Comparison of ENCODE assay signal across 22 cellular contexts in genomic region chr9:128937310-128938165, GRCh38. TPM values are rescaled to one million over a fixed set of nuclear protein-coding genes. Genes with fewer than 3 reads are reported as not detected.
DNase-seq lines count a peak whose midpoint lies in the region; ATAC-seq, FAIRE-seq and TF ChIP-seq lines count a peak whose summit lies in the region.
"Had no signal": no experiment of that assay in that cellular context is flagged by ENCODE, and none has a peak within 500 bp of the region (broad histone marks: within the 10 kb centered on the region; RNA-seq: fewer than 3 reads in every experiment).

No MANE protein-coding gene starts in this region.

- no peaks in the 10 kb centered on the region for H3K9me1 ChIP-seq in keratinocyte (ENCODE audit: control insufficient read depth, extremely low read depth, insufficient read depth, low read length)

- H4K20me1 ChIP-seq in astrocyte (ENCODE audit: insufficient read depth, low read length) (no peaks in the 10 kb centered on the region), keratinocyte (ENCODE audit: control insufficient read depth, extremely low read depth, insufficient read depth, low read length) (no peaks in the 10 kb centered on the region)
- H4K20me1 ChIP-seq: BLaER1 treated with 17β-estradiol and CSF1 and Interleukin-3, amounts not matched to agents 10 nM and 100 nM had no signal

- no peaks in the 10 kb centered on the region for H3K27me3 Mint-ChIP-seq in astrocyte (ENCODE audit: low read depth, unreplicated experiment)
- H3K27me3 Mint-ChIP-seq: CD8-positive, alpha-beta memory T cell had no signal

- no peaks in the 10 kb centered on the region for H3K27me3 ChIP-seq in right atrium auricular region
- H3K27me3 ChIP-seq in astrocyte (ENCODE audit: insufficient read depth, low read length) = no peaks in the 10 kb centered on the region
- no peaks in the 10 kb centered on the region for H3K27me3 ChIP-seq in keratinocyte (ENCODE audit: control insufficient read depth, extremely low read depth, insufficient read depth, low read length)
- H3K27me3 ChIP-seq: BLaER1 treated with 17β-estradiol and CSF1 and Interleukin-3, amounts not matched to agents 10 nM and 100 nM had no signal

- no peak for TF ChIP-seq CTCF in right atrium auricular region (IDR thresholded peaks at IDR 0.05)
- TF ChIP-seq CTCF in astrocyte (IDR thresholded peaks at IDR 0.05; ENCODE audit: insufficient read depth, low read depth, low read length) = no peak
- no peak for TF ChIP-seq CTCF in keratinocyte (optimal IDR thresholded peaks at IDR 0.05 in 1 of 3, IDR thresholded peaks at IDR 0.05 in 1 of 3, conservative IDR thresholded peaks at IDR 0.05 in 1 of 3; ENCODE audit: extremely low read depth in 1 of 3, insufficient read depth in 2 of 3, low read length in 3 of 3)

- no peak overlapping the region for H3K4me3 Mint-ChIP-seq in astrocyte (ENCODE audit: unreplicated experiment)
- H3K4me3 Mint-ChIP-seq: CD8-positive, alpha-beta memory T cell had no signal

- no peak overlapping the region for H3K4me2 ChIP-seq in astrocyte (ENCODE audit: low read length)
- H3K4me2 ChIP-seq in keratinocyte (ENCODE audit: control insufficient read depth, extremely low read depth, insufficient read depth, low read depth, low read length) = no peak overlapping the region
- H3K4me2 ChIP-seq: BLaER1 treated with 17β-estradiol and CSF1 and Interleukin-3, amounts not matched to agents 10 nM and 100 nM had no signal

- FAIRE-seq in astrocyte (lab: Jason Lieb, UNC) (no peak), keratinocyte (lab: Jason Lieb, UNC) (peak; percentile 65)
- FAIRE-seq: A204.1, D721Med, G401.6, GM18507 had no signal

- no peak overlapping the region for H3K4me3 ChIP-seq in right atrium auricular region
- H3K4me3 ChIP-seq in astrocyte (ENCODE audit: insufficient read depth, low read depth, low read length) = no peak overlapping the region
- no peak overlapping the region for H3K4me3 ChIP-seq in keratinocyte (ENCODE audit: control insufficient read depth in 2 of 3, extremely low read depth in 1 of 3, insufficient read depth in 2 of 3, low read depth in 1 of 3, low read length in 3 of 3)
- H3K4me3 ChIP-seq: BLaER1 treated with 17β-estradiol and CSF1 and Interleukin-3, amounts not matched to agents 10 nM and 100 nM had no signal

- peak overlapping the region; percentile 17 for H2AFZ ChIP-seq in astrocyte (ENCODE audit: low read depth, low read length)
- peak overlapping the region; percentile 50 for H2AFZ ChIP-seq in keratinocyte (ENCODE audit: control insufficient read depth, low read length)

- H3K79me2 ChIP-seq in astrocyte (ENCODE audit: insufficient read depth, low read length) = no peaks in the 10 kb centered on the region
- H3K79me2 ChIP-seq in keratinocyte (ENCODE audit: control insufficient read depth, insufficient read depth, low read length) = no peaks in the 10 kb centered on the region

- no peak for ATAC-seq in Right ventricle myocardium inferior
- no peak for ATAC-seq in HG02884 (IDR thresholded peaks at IDR 0.05; ENCODE audit: unreplicated experiment)
- ATAC-seq: Panc1 had no signal

- H3K27ac Mint-ChIP-seq in astrocyte (ENCODE audit: unreplicated experiment) = no peak overlapping the region
- H3K27ac Mint-ChIP-seq: CD8-positive, alpha-beta memory T cell had no signal

- H3K36me3 Mint-ChIP-seq in astrocyte (ENCODE audit: low read depth, unreplicated experiment) = peaks cover 2% of the 10 kb centered on the region
- H3K36me3 Mint-ChIP-seq: CD8-positive, alpha-beta memory T cell had no signal

- H3K27ac ChIP-seq in right atrium auricular region (no peak overlapping the region), astrocyte (ENCODE audit: low read depth, low read length) (no peak overlapping the region), keratinocyte (ENCODE audit: control insufficient read depth, insufficient read depth, low read length) (no peak overlapping the region)
- H3K27ac ChIP-seq: BLaER1 treated with 17β-estradiol and CSF1 and Interleukin-3, amounts not matched to agents 10 nM and 100 nM had no signal

- DNase-seq in Right ventricle myocardium inferior (ENCODE audit: missing footprints) = peak; percentile 33
- no peak for DNase-seq in right atrium auricular region (ENCODE audit: low spot score)
- no peak for DNase-seq in astrocyte (ENCODE audit: low read depth)
- no peak for DNase-seq in keratinocyte (ENCODE audit: low read depth, low spot score)
- DNase-seq in stimulated activated CD8-positive, alpha-beta memory T cell treated with anti-CD3 and anti-CD28 coated beads, Interleukin-4, amount 100 ng/mL, for 48 hours = no peak
- no peak for DNase-seq in activated gamma-delta T cell treated with Interleukin-2 at 50 U/mL for 16 hours
- no peak for DNase-seq in SK-N-DZ (ENCODE audit: low spot score)
- DNase-seq: DND-41, GOT3, KG1, NCI-H146, NCI-H2081 treated with DMSO at 0.1 percent for 48 hours, NCI-H510A treated with DMSO at 0.1 percent for 48 hours, SHP77 had no signal

- no peak overlapping the region for H3K9ac ChIP-seq in astrocyte (ENCODE audit: low read length)
- no peak overlapping the region for H3K9ac ChIP-seq in keratinocyte (ENCODE audit: control insufficient read depth, extremely low read depth, insufficient read depth, low read length)

- H3K9me3 ChIP-seq in right atrium auricular region (no peaks in the 10 kb centered on the region), astrocyte (ENCODE audit: insufficient read depth, low read depth, low read length) (no peaks in the 10 kb centered on the region), keratinocyte (ENCODE audit: control insufficient read depth, low read depth, low read length) (no peaks in the 10 kb centered on the region)
- H3K9me3 ChIP-seq: BLaER1 treated with 17β-estradiol and CSF1 and Interleukin-3, amounts not matched to agents 10 nM and 100 nM had no signal

- H3K9me3 Mint-ChIP-seq in astrocyte (ENCODE audit: unreplicated experiment) = no peaks in the 10 kb centered on the region
- H3K9me3 Mint-ChIP-seq: CD8-positive, alpha-beta memory T cell had no signal

- dilution Hi-C loops in keratinocyte (cut with MboI; ENCODE audit: extremely low pct_ligation_motif_present, low sequenced_read_pairs) = no loop called here

- H3K36me3 ChIP-seq in right atrium auricular region = peaks cover 7% of the 10 kb centered on the region
- no peaks in the 10 kb centered on the region for H3K36me3 ChIP-seq in astrocyte (ENCODE audit: insufficient read depth, low read length)
- H3K36me3 ChIP-seq in keratinocyte (ENCODE audit: control insufficient read depth in 2 of 2, extremely low read depth in 1 of 2, insufficient read depth in 2 of 2, low read length in 2 of 2) = no peaks in the 10 kb centered on the region

- H3K4me1 ChIP-seq in right atrium auricular region (peaks cover 0 to 23% of the 10 kb centered on the region in 2 donors), astrocyte (ENCODE audit: insufficient read depth, low read length) (no peaks in the 10 kb centered on the region), keratinocyte (ENCODE audit: control insufficient read depth, extremely low read depth, insufficient read depth, low read length) (peaks cover 8% of the 10 kb centered on the region)
- H3K4me1 ChIP-seq: BLaER1 treated with 17β-estradiol and CSF1 and Interleukin-3, amounts not matched to agents 10 nM and 100 nM had no signal

- H3K4me1 Mint-ChIP-seq in astrocyte (ENCODE audit: low read depth, unreplicated experiment) = peaks cover 2% of the 10 kb centered on the region
- H3K4me1 Mint-ChIP-seq: CD8-positive, alpha-beta memory T cell had no signal

- intact Hi-C loops in Right ventricle myocardium inferior (cut with DNase I) = no loop called here

RNA-seq across cellular contexts. Expression of gene DOLK, which starts 9.9 kb away (rescaled TPM):
- total RNA-seq in Right ventricle myocardium inferior = 7.5 TPM
- 10 to 100 TPM; 13.9 to 14.4 TPM for total RNA-seq in right atrium auricular region
- 19.8 and 22.1 TPM in 2 replicates for total RNA-seq in astrocyte
- 21.8 to 33.5 TPM (median 27.1 TPM) in 3 replicates for polyA plus RNA-seq in keratinocyte
- 3.1 TPM for polyA plus RNA-seq in keratinocyte (2011; ENCODE audit: low read depth)
- polyA plus RNA-seq in keratinocyte (2011; cell fraction: cytosol; rRNA removed) = 12.1 and 12.4 TPM in 2 replicates
- 38.8 and 40.3 TPM in 2 replicates for polyA plus RNA-seq in keratinocyte (2011; cell fraction: nucleus; rRNA removed)
- 13.1 and 23.2 TPM in 2 replicates for polyA plus RNA-seq in keratinocyte (2012; ENCODE audit: low replicate concordance)
- 40.4 to 52.8 TPM (median 50.8 TPM) in 3 replicates for polyA minus RNA-seq in keratinocyte
- polyA minus RNA-seq in keratinocyte (2011; cell fraction: cytosol; rRNA and poly(A)+ RNA removed) = 24.6 TPM
- 30.9 and 33.5 TPM in 2 replicates for polyA minus RNA-seq in keratinocyte (2011; cell fraction: nucleus; rRNA and poly(A)+ RNA removed)
- polyA plus RNA-seq in SK-N-DZ (2014; cell fraction: cytosol; rRNA removed) = 12.6 and 15.4 TPM in 2 replicates
- polyA plus RNA-seq in SK-N-DZ (2014; cell fraction: nucleus; rRNA removed) = 4.0 and 6.7 TPM in 2 replicates

RNA-seq across cellular contexts. Expression of gene NUP188, which starts 10.0 kb away (rescaled TPM):
- total RNA-seq in Right ventricle myocardium inferior (16.0 TPM), right atrium auricular region (10 to 100 TPM; 23.5 to 26.8 TPM), astrocyte (40.4 and 45.6 TPM in 2 replicates)
- polyA plus RNA-seq in keratinocyte = 25.6 to 56.3 TPM (median 31.1 TPM) in 3 replicates
- polyA plus RNA-seq in keratinocyte (2011; ENCODE audit: low read depth) = 19.4 TPM
- polyA plus RNA-seq in keratinocyte (2011; cell fraction: cytosol; rRNA removed) = 26.2 and 29.1 TPM in 2 replicates
- 67.0 and 73.7 TPM in 2 replicates for polyA plus RNA-seq in keratinocyte (2011; cell fraction: nucleus; rRNA removed)
- 15.6 and 37.3 TPM in 2 replicates for polyA plus RNA-seq in keratinocyte (2012; ENCODE audit: low replicate concordance)
- polyA minus RNA-seq in keratinocyte = 92.5 to 239 TPM (median 127 TPM) in 3 replicates
- 62.2 TPM for polyA minus RNA-seq in keratinocyte (2011; cell fraction: cytosol; rRNA and poly(A)+ RNA removed)
- polyA minus RNA-seq in keratinocyte (2011; cell fraction: nucleus; rRNA and poly(A)+ RNA removed) = 88.4 and 120 TPM in 2 replicates
- polyA plus RNA-seq in SK-N-DZ (2014; cell fraction: cytosol; rRNA removed) = 48.6 and 61.0 TPM in 2 replicates
- polyA plus RNA-seq in SK-N-DZ (2014; cell fraction: nucleus; rRNA removed) = 70.0 and 146 TPM in 2 replicates

RNA-seq across cellular contexts. Expression of gene PHYHD1, which starts 16.8 kb away (rescaled TPM):
- 30.2 TPM for total RNA-seq in Right ventricle myocardium inferior
- 10 to 100 TPM; 21.3 to 51.9 TPM for total RNA-seq in right atrium auricular region
- total RNA-seq in astrocyte = 4.6 and 6.1 TPM in 2 replicates
- 4.6 to 5.2 TPM (median 4.7 TPM) in 3 replicates for polyA plus RNA-seq in keratinocyte
- polyA plus RNA-seq in keratinocyte (2011; ENCODE audit: low read depth) = 1.3 TPM
- polyA plus RNA-seq in keratinocyte (2011; cell fraction: cytosol; rRNA removed) = 3.6 and 6.2 TPM in 2 replicates
- polyA plus RNA-seq in keratinocyte (2011; cell fraction: nucleus; rRNA removed) = 4.1 and 7.8 TPM in 2 replicates
- polyA plus RNA-seq in keratinocyte (2012; ENCODE audit: low replicate concordance) = 4.0 and 6.0 TPM in 2 replicates
- polyA minus RNA-seq in keratinocyte = 4.2 to 5.9 TPM (median 4.5 TPM) in 3 replicates
- 4.0 TPM for polyA minus RNA-seq in keratinocyte (2011; cell fraction: cytosol; rRNA and poly(A)+ RNA removed)
- 2.0 and 2.9 TPM in 2 replicates for polyA minus RNA-seq in keratinocyte (2011; cell fraction: nucleus; rRNA and poly(A)+ RNA removed)
- 57.6 and 72.8 TPM in 2 replicates for polyA plus RNA-seq in SK-N-DZ (2014; cell fraction: cytosol; rRNA removed)
- polyA plus RNA-seq in SK-N-DZ (2014; cell fraction: nucleus; rRNA removed) = 69.4 and 85.5 TPM in 2 replicates

RNA-seq across cellular contexts. Expression of gene LRRC8A, which starts 55.6 kb away (rescaled TPM):
- total RNA-seq in Right ventricle myocardium inferior (23.9 TPM), right atrium auricular region (10 to 100 TPM; 45.3 to 65.9 TPM), astrocyte (103 and 104 TPM in 2 replicates)
- 88.3 to 127 TPM (median 109 TPM) in 3 replicates for polyA plus RNA-seq in keratinocyte
- polyA plus RNA-seq in keratinocyte (2011; ENCODE audit: low read depth) = 51.1 TPM
- 77.7 and 119 TPM in 2 replicates for polyA plus RNA-seq in keratinocyte (2011; cell fraction: cytosol; rRNA removed)
- polyA plus RNA-seq in keratinocyte (2011; cell fraction: nucleus; rRNA removed) = 143 and 183 TPM in 2 replicates
- 109 and 130 TPM in 2 replicates for polyA plus RNA-seq in keratinocyte (2012; ENCODE audit: low replicate concordance)
- polyA minus RNA-seq in keratinocyte = 154 to 426 TPM (median 169 TPM) in 3 replicates
- polyA minus RNA-seq in keratinocyte (2011; cell fraction: cytosol; rRNA and poly(A)+ RNA removed) = 129 TPM
- 118 and 144 TPM in 2 replicates for polyA minus RNA-seq in keratinocyte (2011; cell fraction: nucleus; rRNA and poly(A)+ RNA removed)
- polyA plus RNA-seq in SK-N-DZ (2014; cell fraction: cytosol; rRNA removed) = 35.5 and 44.0 TPM in 2 replicates
- 21.8 and 23.4 TPM in 2 replicates for polyA plus RNA-seq in SK-N-DZ (2014; cell fraction: nucleus; rRNA removed)

RNA-seq across cellular contexts. Expression of gene KYAT1, which starts 55.8 kb away (rescaled TPM):
- 11.9 TPM for total RNA-seq in Right ventricle myocardium inferior
- 10 to 100 TPM; 10.1 to 15.1 TPM for total RNA-seq in right atrium auricular region
- total RNA-seq in astrocyte = 9.3 and 10.1 TPM in 2 replicates
- polyA plus RNA-seq in keratinocyte = 10.9 to 13.9 TPM (median 13.9 TPM) in 3 replicates
- polyA plus RNA-seq in keratinocyte (2011; ENCODE audit: low read depth) = 0.94 TPM
- polyA plus RNA-seq in keratinocyte (2011; cell fraction: cytosol; rRNA removed) = 7.3 and 10.5 TPM in 2 replicates
- 16.3 and 20.8 TPM in 2 replicates for polyA plus RNA-seq in keratinocyte (2011; cell fraction: nucleus; rRNA removed)
- polyA plus RNA-seq in keratinocyte (2012; ENCODE audit: low replicate concordance) = 5.3 and 10.5 TPM in 2 replicates
- 6.9 to 19.5 TPM (median 10.4 TPM) in 3 replicates for polyA minus RNA-seq in keratinocyte
- polyA minus RNA-seq in keratinocyte (2011; cell fraction: cytosol; rRNA and poly(A)+ RNA removed) = 9.8 TPM
- 4.2 and 5.6 TPM in 2 replicates for polyA minus RNA-seq in keratinocyte (2011; cell fraction: nucleus; rRNA and poly(A)+ RNA removed)
- polyA plus RNA-seq in SK-N-DZ (2014; cell fraction: cytosol; rRNA removed) = 45.3 and 47.4 TPM in 2 replicates
- 103 and 114 TPM in 2 replicates for polyA plus RNA-seq in SK-N-DZ (2014; cell fraction: nucleus; rRNA removed)
